Comparison of ENCODE assay signal across 8 cellular contexts in genomic region chr5:111512026-111512405, GRCh38. TPM values are rescaled to one million over a fixed set of nuclear protein-coding genes. Genes with fewer than 3 reads are reported as not detected.
DNase-seq lines count a peak whose midpoint lies in the region; ATAC-seq and TF ChIP-seq lines count a peak whose summit lies in the region.

No MANE protein-coding gene starts in this region.

- ATAC-seq in activated T-cell treated with anti-CD3 and anti-CD28 coated beads, Interleukin-2, amount 50 U/mL, for 72 hours (replicated peaks in 1 of 2): peak in 1 of 2 donors; percentile 34
- ATAC-seq in HG03378 (IDR thresholded peaks at IDR 0.05; ENCODE audit: unreplicated experiment) (peak; percentile 23), T-helper 17 cell (no peak), HG02938 (IDR thresholded peaks at IDR 0.05; ENCODE audit: unreplicated experiment) (no peak), GM18858 (IDR thresholded peaks at IDR 0.05; ENCODE audit: unreplicated experiment) (no peak)

- peak overlapping the region; percentile 96 for H3K27ac Mint-ChIP-seq in activated T-cell treated with anti-CD3 and anti-CD28 coated beads, Interleukin-2, amount 50 U/mL, for 72 hours
- H3K27ac Mint-ChIP-seq in T-helper 17 cell (peak overlapping the region; percentile 96), osteocyte (ENCODE audit: unreplicated experiment) (peak overlapping the region; percentile 95)

- peak overlapping the region; percentile 98 for H3K4me3 Mint-ChIP-seq in activated T-cell treated with anti-CD3 and anti-CD28 coated beads, Interleukin-2, amount 50 U/mL, for 72 hours
- H3K4me3 Mint-ChIP-seq in T-helper 17 cell (peak overlapping the region; percentile 99), osteocyte (ENCODE audit: unreplicated experiment) (peak overlapping the region; percentile 96)

- no peaks in the 10 kb centered on the region for H3K9me3 ChIP-seq in T-helper 17 cell (ENCODE audit: control insufficient read depth, low read length, poor library complexity, severe bottlenecking)

- no peaks in the 10 kb centered on the region for H3K27me3 Mint-ChIP-seq in activated T-cell treated with anti-CD3 and anti-CD28 coated beads, Interleukin-2, amount 50 U/mL, for 72 hours (ENCODE audit: low read depth)
- H3K27me3 Mint-ChIP-seq in T-helper 17 cell (no peaks in the 10 kb centered on the region), osteocyte (ENCODE audit: unreplicated experiment) (no peaks in the 10 kb centered on the region)

- DNase-seq in activated T-cell treated with anti-CD3 and anti-CD28 coated beads, Interleukin-2, amount 50 U/mL, for 72 hours: no peak
- DNase-seq in activated T-cell treated with anti-CD3 and anti-CD28 coated beads for 4 hours (no peak), T-helper 17 cell (no peak), fibroblast of pulmonary artery (ENCODE audit: low read depth) (peak; percentile 40), osteocyte (ENCODE audit: extremely low spot score, unreplicated experiment) (peak; percentile 87)

- TF ChIP-seq CTCF in fibroblast of pulmonary artery (IDR thresholded peaks at IDR 0.05; ENCODE audit: low read length, missing control alignments) (no peak), osteocyte (IDR thresholded peaks at IDR 0.05) (no peak)

- H3K36me3 Mint-ChIP-seq in activated T-cell treated with anti-CD3 and anti-CD28 coated beads, Interleukin-2, amount 50 U/mL, for 72 hours (ENCODE audit: insufficient read depth in 2 of 2): peaks cover 3 to 4% of the 10 kb centered on the region in 2 donors
- peaks cover 5% of the 10 kb centered on the region for H3K36me3 Mint-ChIP-seq in T-helper 17 cell (ENCODE audit: low read depth)
- H3K36me3 Mint-ChIP-seq in osteocyte (ENCODE audit: unreplicated experiment): no peaks in the 10 kb centered on the region

- peak overlapping the region; percentile 85 for H3K4me3 ChIP-seq in fibroblast of pulmonary artery (replicated peaks; ENCODE audit: low read depth, low read length)

- peaks cover 53% of the 10 kb centered on the region for H3K4me1 Mint-ChIP-seq in activated T-cell treated with anti-CD3 and anti-CD28 coated beads, Interleukin-2, amount 50 U/mL, for 72 hours (ENCODE audit: low read depth)
- peaks cover 30% of the 10 kb centered on the region for H3K4me1 Mint-ChIP-seq in T-helper 17 cell
- H3K4me1 Mint-ChIP-seq in osteocyte (ENCODE audit: unreplicated experiment): peaks cover 43% of the 10 kb centered on the region

- no peaks in the 10 kb centered on the region for H3K9me3 Mint-ChIP-seq in activated T-cell treated with anti-CD3 and anti-CD28 coated beads, Interleukin-2, amount 50 U/mL, for 72 hours
- no peaks in the 10 kb centered on the region for H3K9me3 Mint-ChIP-seq in osteocyte (ENCODE audit: unreplicated experiment)

RNA-seq across cellular contexts. Expression of gene STARD4, which starts 0.3 kb away (rescaled TPM):
- total RNA-seq in activated T-cell treated with anti-CD3 and anti-CD28 coated beads, Interleukin-2, amount 50 U/mL, for 72 hours: 10 to 100 TPM; 28.9 to 47.4 TPM
- total RNA-seq in T-helper 17 cell (10 to 100 TPM; 18.8 to 29.9 TPM), osteocyte (24.8 and 29.7 TPM in 2 replicates)

Comparison
In these comparisons a context has a peak if more than half of its experiments do, and no peak if none do; other contexts are left out.
1. DNase-seq: peak in fibroblast of pulmonary artery (single experiment) and osteocyte (single experiment); none in activated T-cell treated with anti-CD3 and anti-CD28 coated beads, Interleukin-2, amount 50 U/mL, for 72 hours (0 of 2), activated T-cell treated with anti-CD3 and anti-CD28 coated beads for 4 hours (single experiment) and T-helper 17 cell (0 of 3).
2. Peak in every context shown above with its lines, with median percentiles within 50 percentile points of each other: H3K27ac Mint-ChIP-seq and H3K4me3 Mint-ChIP-seq.